In the genomic region with DNA sequence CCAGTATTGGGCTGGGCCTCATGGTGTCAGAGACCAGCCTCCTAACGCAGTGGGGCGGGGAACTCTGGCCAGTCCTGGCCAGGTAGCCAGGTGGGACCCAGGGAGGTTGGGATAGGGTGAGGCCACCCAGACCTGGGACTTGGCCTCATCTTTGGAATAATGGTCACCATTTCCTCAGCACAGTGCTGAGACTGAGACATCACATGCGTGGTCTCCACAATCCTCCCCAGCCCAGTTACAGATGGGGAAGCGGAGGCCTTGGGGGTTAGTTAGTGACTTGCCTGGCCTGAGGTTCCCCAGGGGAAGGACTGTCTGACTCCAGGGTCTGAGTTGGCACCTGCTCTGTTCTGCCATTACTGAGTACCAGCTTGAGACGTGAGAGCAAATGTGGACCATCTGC, we compare ENCODE assay signal across 30 cellular contexts.
"Had no signal": no experiment of that assay in that cellular context is flagged by ENCODE, and none has a peak within 500 bp of the region (broad histone marks: within the 10 kb centered on the region; RNA-seq: fewer than 3 reads in every experiment).

No MANE protein-coding gene starts in this region.

- H3K27ac ChIP-seq: neural progenitor cell, neutrophil, ovary, parathyroid adenoma, psoas muscle, right lobe of liver, sigmoid colon, suprapubic skin, testis, tibial artery, transverse colon, upper lobe of right lung, uterus had no signal

- H3K27ac Mint-ChIP-seq: naive thymus-derived CD4-positive, alpha-beta T cell; natural killer cell; nephron; neural progenitor cell; progenitor cell of endocrine pancreas; stimulated activated effector memory CD8-positive, alpha-beta T cell treated with anti-CD3 and anti-CD28 coated beads, Interleukin-12 subunit alpha, Interleukin-12 subunit beta, amount 100 ng/mL, for 72 hours; stimulated activated naive B cell treated with anti-CD40 and anti-IgM and Interleukin-4, amounts not matched to agents 10 μg/mL and 1 μg/mL and 100 μg/mL, for 72 hours; stimulated activated naive CD8-positive, alpha-beta T cell treated with anti-CD3 and anti-CD28 coated beads, Interleukin-15, Interleukin-2, amounts not matched to agents 100 ng/mL and 50 ng/mL, for 24 hours; type B pancreatic cell had no signal

- H3K4me3 Mint-ChIP-seq: naive thymus-derived CD4-positive, alpha-beta T cell; natural killer cell; nephron; neural progenitor cell; stimulated activated effector memory CD8-positive, alpha-beta T cell treated with anti-CD3 and anti-CD28 coated beads, Interleukin-12 subunit alpha, Interleukin-12 subunit beta, amount 100 ng/mL, for 72 hours; stimulated activated naive B cell treated with anti-CD40 and anti-IgM and Interleukin-4, amounts not matched to agents 10 μg/mL and 1 μg/mL and 100 μg/mL, for 72 hours; stimulated activated naive CD8-positive, alpha-beta T cell treated with anti-CD3 and anti-CD28 coated beads, Interleukin-15, Interleukin-2, amounts not matched to agents 100 ng/mL and 50 ng/mL, for 24 hours; type B pancreatic cell had no signal

- ATAC-seq: naive thymus-derived CD4-positive, alpha-beta T cell; natural killer cell; psoas muscle; right cardiac atrium; stimulated activated effector memory CD8-positive, alpha-beta T cell treated with anti-CD3 and anti-CD28 coated beads, Interleukin-12 subunit alpha, Interleukin-12 subunit beta, amount 100 ng/mL, for 72 hours; stimulated activated naive B cell treated with anti-CD40 and anti-IgM and Interleukin-4, amounts not matched to agents 10 μg/mL and 1 μg/mL and 100 μg/mL, for 72 hours; upper lobe of right lung had no signal

- FAIRE-seq: small intestine had no signal

- H3K36me3 ChIP-seq: neural progenitor cell, neutrophil, ovary, right lobe of liver, sigmoid colon, suprapubic skin, tibial artery, transverse colon, upper lobe of right lung, uterus had no signal

- H3K4me1 Mint-ChIP-seq: naive thymus-derived CD4-positive, alpha-beta T cell; natural killer cell; nephron; stimulated activated effector memory CD8-positive, alpha-beta T cell treated with anti-CD3 and anti-CD28 coated beads, Interleukin-12 subunit alpha, Interleukin-12 subunit beta, amount 100 ng/mL, for 72 hours; stimulated activated naive B cell treated with anti-CD40 and anti-IgM and Interleukin-4, amounts not matched to agents 10 μg/mL and 1 μg/mL and 100 μg/mL, for 72 hours had no signal

- H3K9me3 Mint-ChIP-seq: naive thymus-derived CD4-positive, alpha-beta T cell; natural killer cell; nephron; neural progenitor cell; stimulated activated effector memory CD8-positive, alpha-beta T cell treated with anti-CD3 and anti-CD28 coated beads, Interleukin-12 subunit alpha, Interleukin-12 subunit beta, amount 100 ng/mL, for 72 hours; stimulated activated naive B cell treated with anti-CD40 and anti-IgM and Interleukin-4, amounts not matched to agents 10 μg/mL and 1 μg/mL and 100 μg/mL, for 72 hours; stimulated activated naive CD8-positive, alpha-beta T cell treated with anti-CD3 and anti-CD28 coated beads, Interleukin-15, Interleukin-2, amounts not matched to agents 100 ng/mL and 50 ng/mL, for 24 hours; type B pancreatic cell had no signal

- H2AFZ ChIP-seq: neural progenitor cell, parathyroid adenoma had no signal

- H3K27me3 ChIP-seq: neural progenitor cell, ovary, right lobe of liver, testis, uterus had no signal

- H3K4me2 ChIP-seq: neural progenitor cell had no signal

- H3K9me3 ChIP-seq: neutrophil, ovary, psoas muscle, right lobe of liver, sigmoid colon, suprapubic skin, testis, tibial artery, transverse colon, upper lobe of right lung, uterus had no signal

- H3K4me1 ChIP-seq: neural progenitor cell, parathyroid adenoma, psoas muscle, right lobe of liver, sigmoid colon, suprapubic skin, testis, tibial artery, transverse colon, upper lobe of right lung, uterus had no signal

- DNase-seq: naive thymus-derived CD4-positive, alpha-beta T cell; natural killer cell; nucleus accumbens; ovary; psoas muscle; right cardiac atrium; sigmoid colon; small intestine; stimulated activated CD4-positive, alpha-beta T cell treated with anti-CD3 and anti-CD28 coated beads, Interleukin-15, amount 100 ng/mL, for 24 hours; stimulated activated CD4-positive, alpha-beta T cell treated with anti-CD3 and anti-CD28 coated beads, Interleukin-2, amount 100 ng/mL, for 24 hours; stimulated activated CD4-positive, alpha-beta T cell treated with anti-CD3 and anti-CD28 coated beads, Interleukin-2, amount 100 ng/mL, for 48 hours; stimulated activated CD4-positive, alpha-beta T cell treated with anti-CD3 and anti-CD28 coated beads, Interleukin-4, amount 100 ng/mL, for 24 hours; stimulated activated naive B cell treated with anti-CD40 and anti-IgM and Interleukin-4, amounts not matched to agents 10 μg/mL and 1 μg/mL and 100 μg/mL, for 72 hours; stimulated activated naive CD4-positive, alpha-beta T cell treated with Interleukin-2 at 50 U/mL for 16 hours; substantia nigra; testis; tibial artery; transverse colon; uterus had no signal

- H3K79me2 ChIP-seq: parathyroid adenoma had no signal

- H3K4me3 ChIP-seq: neural progenitor cell, ovary, psoas muscle, right lobe of liver, sigmoid colon, suprapubic skin, testis, tibial artery, transverse colon, upper lobe of right lung, uterus had no signal
